Comparison of ENCODE assay signal across 1 cellular context in the genomic region with DNA sequence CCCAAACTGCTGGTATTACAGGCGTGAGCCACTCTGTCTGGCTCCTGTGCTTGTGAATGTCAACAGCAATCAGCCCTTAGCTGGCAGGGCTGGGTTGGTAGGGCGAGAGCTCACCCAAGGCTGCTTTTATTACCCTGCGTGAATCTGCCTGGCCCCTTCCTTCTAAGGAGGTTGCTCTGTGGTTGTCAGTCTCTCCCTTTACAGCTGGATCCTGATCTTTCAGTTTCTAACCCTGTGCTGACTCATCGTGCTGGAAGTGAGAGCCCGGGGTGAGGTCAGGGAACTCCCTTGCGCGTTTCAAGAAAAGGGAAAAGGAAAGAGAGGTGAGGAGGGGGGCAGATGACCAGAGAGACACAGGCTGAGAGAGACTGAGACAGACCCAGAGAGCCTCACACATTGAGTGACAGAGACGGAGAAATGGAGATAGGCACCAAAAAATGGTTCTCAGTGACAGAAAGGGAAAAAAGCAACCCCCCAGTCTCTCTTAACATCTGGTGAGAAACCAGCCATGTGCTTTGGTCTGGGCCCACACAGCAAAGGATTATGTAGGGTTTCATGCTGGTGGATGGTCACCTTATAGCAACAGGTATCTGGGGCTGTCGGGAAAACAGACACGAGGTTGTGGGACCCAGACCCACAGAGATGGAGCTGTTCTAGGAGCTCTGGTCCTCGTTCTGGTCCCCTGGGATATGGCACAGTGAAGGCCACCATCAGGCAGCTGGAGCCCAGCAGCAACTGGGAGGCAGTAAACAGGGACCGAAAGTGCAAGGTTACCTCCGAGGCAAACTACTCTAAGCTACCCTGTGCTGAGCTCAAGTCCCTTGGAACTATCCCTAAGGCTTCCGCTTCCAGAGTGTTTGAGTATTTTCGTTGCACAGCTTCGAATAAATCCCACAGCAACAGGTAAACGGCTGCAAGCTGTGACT.
TF ChIP-seq lines count a peak whose summit lies in the region.

No MANE protein-coding gene starts in this region.

TF ChIP-seq in GM23338, 12 proteins besides CTCF, POLR2A, EP300 and RAD21 (continued from another document):
- TF ChIP-seq, protein P1, sequence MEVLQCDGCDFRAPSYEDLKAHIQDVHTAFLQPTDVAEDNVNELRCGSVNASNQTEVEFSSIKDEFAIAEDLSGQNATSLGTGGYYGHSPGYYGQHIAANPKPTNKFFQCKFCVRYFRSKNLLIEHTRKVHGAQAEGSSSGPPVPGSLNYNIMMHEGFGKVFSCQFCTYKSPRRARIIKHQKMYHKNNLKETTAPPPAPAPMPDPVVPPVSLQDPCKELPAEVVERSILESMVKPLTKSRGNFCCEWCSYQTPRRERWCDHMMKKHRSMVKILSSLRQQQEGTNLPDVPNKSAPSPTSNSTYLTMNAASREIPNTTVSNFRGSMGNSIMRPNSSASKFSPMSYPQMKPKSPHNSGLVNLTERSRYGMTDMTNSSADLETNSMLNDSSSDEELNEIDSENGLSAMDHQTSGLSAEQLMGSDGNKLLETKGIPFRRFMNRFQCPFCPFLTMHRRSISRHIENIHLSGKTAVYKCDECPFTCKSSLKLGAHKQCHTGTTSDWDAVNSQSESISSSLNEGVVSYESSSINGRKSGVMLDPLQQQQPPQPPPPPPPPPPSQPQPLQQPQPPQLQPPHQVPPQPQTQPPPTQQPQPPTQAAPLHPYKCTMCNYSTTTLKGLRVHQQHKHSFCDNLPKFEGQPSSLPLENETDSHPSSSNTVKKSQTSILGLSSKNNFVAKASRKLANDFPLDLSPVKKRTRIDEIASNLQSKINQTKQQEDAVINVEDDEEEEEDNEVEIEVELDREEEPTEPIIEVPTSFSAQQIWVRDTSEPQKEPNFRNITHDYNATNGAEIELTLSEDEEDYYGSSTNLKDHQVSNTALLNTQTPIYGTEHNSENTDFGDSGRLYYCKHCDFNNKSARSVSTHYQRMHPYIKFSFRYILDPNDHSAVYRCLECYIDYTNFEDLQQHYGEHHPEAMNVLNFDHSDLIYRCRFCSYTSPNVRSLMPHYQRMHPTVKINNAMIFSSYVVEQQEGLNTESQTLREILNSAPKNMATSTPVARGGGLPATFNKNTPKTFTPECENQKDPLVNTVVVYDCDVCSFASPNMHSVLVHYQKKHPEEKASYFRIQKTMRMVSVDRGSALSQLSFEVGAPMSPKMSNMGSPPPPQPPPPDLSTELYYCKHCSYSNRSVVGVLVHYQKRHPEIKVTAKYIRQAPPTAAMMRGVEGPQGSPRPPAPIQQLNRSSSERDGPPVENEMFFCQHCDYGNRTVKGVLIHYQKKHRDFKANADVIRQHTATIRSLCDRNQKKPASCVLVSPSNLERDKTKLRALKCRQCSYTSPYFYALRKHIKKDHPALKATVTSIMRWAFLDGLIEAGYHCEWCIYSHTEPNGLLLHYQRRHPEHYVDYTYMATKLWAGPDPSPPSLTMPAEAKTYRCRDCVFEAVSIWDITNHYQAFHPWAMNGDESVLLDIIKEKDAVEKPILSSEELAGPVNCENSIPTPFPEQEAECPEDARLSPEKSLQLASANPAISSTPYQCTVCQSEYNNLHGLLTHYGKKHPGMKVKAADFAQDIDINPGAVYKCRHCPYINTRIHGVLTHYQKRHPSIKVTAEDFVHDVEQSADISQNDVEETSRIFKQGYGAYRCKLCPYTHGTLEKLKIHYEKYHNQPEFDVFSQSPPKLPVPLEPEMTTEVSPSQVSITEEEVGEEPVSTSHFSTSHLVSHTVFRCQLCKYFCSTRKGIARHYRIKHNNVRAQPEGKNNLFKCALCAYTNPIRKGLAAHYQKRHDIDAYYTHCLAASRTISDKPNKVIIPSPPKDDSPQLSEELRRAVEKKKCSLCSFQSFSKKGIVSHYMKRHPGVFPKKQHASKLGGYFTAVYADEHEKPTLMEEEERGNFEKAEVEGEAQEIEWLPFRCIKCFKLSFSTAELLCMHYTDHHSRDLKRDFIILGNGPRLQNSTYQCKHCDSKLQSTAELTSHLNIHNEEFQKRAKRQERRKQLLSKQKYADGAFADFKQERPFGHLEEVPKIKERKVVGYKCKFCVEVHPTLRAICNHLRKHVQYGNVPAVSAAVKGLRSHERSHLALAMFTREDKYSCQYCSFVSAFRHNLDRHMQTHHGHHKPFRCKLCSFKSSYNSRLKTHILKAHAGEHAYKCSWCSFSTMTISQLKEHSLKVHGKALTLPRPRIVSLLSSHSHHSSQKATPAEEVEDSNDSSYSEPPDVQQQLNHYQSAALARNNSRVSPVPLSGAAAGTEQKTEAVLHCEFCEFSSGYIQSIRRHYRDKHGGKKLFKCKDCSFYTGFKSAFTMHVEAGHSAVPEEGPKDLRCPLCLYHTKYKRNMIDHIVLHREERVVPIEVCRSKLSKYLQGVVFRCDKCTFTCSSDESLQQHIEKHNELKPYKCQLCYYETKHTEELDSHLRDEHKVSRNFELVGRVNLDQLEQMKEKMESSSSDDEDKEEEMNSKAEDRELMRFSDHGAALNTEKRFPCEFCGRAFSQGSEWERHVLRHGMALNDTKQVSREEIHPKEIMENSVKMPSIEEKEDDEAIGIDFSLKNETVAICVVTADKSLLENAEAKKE (CRISPR knock-in tag; IDR thresholded peaks at IDR 0.05), result no peak
- TF ChIP-seq CREB1 (CRISPR knock-in tag; IDR thresholded peaks at IDR 0.05; ENCODE audit: low read depth) (no peak), EZH2phosphoT487 (IDR thresholded peaks at IDR 0.05; ENCODE audit: unreplicated experiment) (no peak), NANOG (IDR thresholded peaks at IDR 0.05; ENCODE audit: borderline replicate concordance) (no peak), JUNB (IDR thresholded peaks at IDR 0.05; ENCODE audit: unreplicated experiment) (no peak), STAT1 (IDR thresholded peaks at IDR 0.05; ENCODE audit: unreplicated experiment) (no peak), ZNF331 (CRISPR knock-in tag; IDR thresholded peaks at IDR 0.05; ENCODE audit: low read depth) (no peak), POLR2AphosphoS5 (IDR thresholded peaks at IDR 0.05; ENCODE audit: low read depth) (no peak), ZNF114 (CRISPR knock-in tag; IDR thresholded peaks at IDR 0.05) (no peak), EZH2 (IDR thresholded peaks at IDR 0.05; ENCODE audit: low read depth, unreplicated experiment) (no peak)
- TF ChIP-seq, protein P2, sequence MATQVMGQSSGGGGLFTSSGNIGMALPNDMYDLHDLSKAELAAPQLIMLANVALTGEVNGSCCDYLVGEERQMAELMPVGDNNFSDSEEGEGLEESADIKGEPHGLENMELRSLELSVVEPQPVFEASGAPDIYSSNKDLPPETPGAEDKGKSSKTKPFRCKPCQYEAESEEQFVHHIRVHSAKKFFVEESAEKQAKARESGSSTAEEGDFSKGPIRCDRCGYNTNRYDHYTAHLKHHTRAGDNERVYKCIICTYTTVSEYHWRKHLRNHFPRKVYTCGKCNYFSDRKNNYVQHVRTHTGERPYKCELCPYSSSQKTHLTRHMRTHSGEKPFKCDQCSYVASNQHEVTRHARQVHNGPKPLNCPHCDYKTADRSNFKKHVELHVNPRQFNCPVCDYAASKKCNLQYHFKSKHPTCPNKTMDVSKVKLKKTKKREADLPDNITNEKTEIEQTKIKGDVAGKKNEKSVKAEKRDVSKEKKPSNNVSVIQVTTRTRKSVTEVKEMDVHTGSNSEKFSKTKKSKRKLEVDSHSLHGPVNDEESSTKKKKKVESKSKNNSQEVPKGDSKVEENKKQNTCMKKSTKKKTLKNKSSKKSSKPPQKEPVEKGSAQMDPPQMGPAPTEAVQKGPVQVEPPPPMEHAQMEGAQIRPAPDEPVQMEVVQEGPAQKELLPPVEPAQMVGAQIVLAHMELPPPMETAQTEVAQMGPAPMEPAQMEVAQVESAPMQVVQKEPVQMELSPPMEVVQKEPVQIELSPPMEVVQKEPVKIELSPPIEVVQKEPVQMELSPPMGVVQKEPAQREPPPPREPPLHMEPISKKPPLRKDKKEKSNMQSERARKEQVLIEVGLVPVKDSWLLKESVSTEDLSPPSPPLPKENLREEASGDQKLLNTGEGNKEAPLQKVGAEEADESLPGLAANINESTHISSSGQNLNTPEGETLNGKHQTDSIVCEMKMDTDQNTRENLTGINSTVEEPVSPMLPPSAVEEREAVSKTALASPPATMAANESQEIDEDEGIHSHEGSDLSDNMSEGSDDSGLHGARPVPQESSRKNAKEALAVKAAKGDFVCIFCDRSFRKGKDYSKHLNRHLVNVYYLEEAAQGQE (IDR thresholded peaks at IDR 0.05; ENCODE audit: unreplicated experiment), result no peak
TF ChIP-seq in GM23338: peak in this region for 0.
